ENCODE assay signal across 8 cellular contexts in the genomic region with DNA sequence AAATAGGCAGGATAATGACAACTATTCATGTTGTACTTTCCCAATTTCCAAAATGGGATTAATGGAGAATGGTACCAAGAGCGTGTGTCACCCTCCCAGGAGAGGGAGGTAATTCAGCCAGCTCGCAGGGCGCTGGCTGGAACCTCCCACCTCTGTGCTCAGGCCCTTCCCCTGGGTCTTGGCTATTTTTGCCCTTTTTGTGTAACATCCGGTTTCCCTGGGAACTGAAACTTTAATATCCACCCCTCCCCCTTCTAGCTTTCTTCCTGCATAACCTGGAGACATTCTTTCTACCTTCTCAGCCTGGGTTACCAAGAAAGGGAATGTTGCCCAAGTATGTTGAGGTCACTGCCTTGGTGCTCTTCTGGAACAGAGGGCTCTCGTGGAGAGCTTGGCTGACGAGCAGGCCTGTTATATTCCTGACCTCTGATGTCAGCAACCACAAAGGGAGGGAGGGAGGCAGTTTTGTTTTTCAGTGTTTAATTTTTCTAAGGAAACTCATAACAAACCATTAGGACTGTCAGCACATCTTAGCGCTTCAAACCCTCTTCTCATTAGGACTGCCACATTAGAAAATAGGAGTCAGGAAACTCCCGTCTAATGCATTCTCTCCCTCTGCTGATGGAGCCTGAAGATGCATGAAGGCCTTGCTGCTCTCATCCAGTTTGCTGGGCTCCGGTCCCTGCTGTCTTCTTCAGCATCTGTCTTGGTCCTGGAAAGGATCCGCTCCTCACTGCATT. TPM values are rescaled to one million over a fixed set of nuclear protein-coding genes. Genes with fewer than 3 reads are reported as not detected.
DNase-seq lines count a peak whose midpoint lies in the region; ATAC-seq and TF ChIP-seq lines count a peak whose summit lies in the region.

No MANE protein-coding gene starts in this region.

- peak; percentile 24 for TF ChIP-seq CTCF in retinal pigment epithelial cell (conservative IDR thresholded peaks at IDR 0.05; ENCODE audit: low read depth, low read length)

- no peak overlapping the region for H3K4me3 Mint-ChIP-seq in activated naive CD4-positive, alpha-beta T cell treated with anti-CD3 and anti-CD28 coated beads, Interleukin-2, amount 10 ng/mL, durations not matched to agents 7 days and 5 days

- peak; percentile 75 for ATAC-seq in HG03066 (IDR thresholded peaks at IDR 0.05; ENCODE audit: low read depth, unreplicated experiment)

- no peak overlapping the region for H3K27ac Mint-ChIP-seq in activated naive CD4-positive, alpha-beta T cell treated with anti-CD3 and anti-CD28 coated beads, Interleukin-2, amount 10 ng/mL, durations not matched to agents 7 days and 5 days

- no peaks in the 10 kb centered on the region for H3K9me3 Mint-ChIP-seq in activated naive CD4-positive, alpha-beta T cell treated with anti-CD3 and anti-CD28 coated beads, Interleukin-2, amount 10 ng/mL, durations not matched to agents 7 days and 5 days

- DNase-seq in SKM-1 (lab: John Stamatoyannopoulos, UW; ENCODE audit: unreplicated experiment) (peak; percentile 90), glomerular endothelial cell (ENCODE audit: extremely low read depth, low read depth, low spot score) (peak; percentile 90), retinal pigment epithelial cell (ENCODE audit: low read depth) (peak; percentile 99), occipital lobe (lab: John Stamatoyannopoulos, UW) (no peak)
- DNase-seq in activated naive CD4-positive, alpha-beta T cell treated with anti-CD3 and anti-CD28 coated beads, Interleukin-2, amount 10 ng/mL, durations not matched to agents 7 days and 5 days, result no peak
- no peak for DNase-seq in activated effector memory CD4-positive, alpha-beta T cell treated with anti-CD3 and anti-CD28 coated beads, Interleukin-2, amount 50 U/mL, for 16 hours

- TF ChIP-seq POLR2A in GM18951 (IDR thresholded peaks at IDR 0.05; ENCODE audit: extremely low read depth, insufficient read depth, insufficient read length), result peak; percentile 29

- H3K4me3 ChIP-seq in retinal pigment epithelial cell (ENCODE audit: low read length), result no peak overlapping the region

- in situ Hi-C loops in GM18951 (cut with MboI; ENCODE audit: low sequenced_read_pairs, unreplicated experiment), result no loop called here

- H3K36me3 Mint-ChIP-seq in activated naive CD4-positive, alpha-beta T cell treated with anti-CD3 and anti-CD28 coated beads, Interleukin-2, amount 10 ng/mL, durations not matched to agents 7 days and 5 days, result no peaks in the 10 kb centered on the region

- H3K4me1 Mint-ChIP-seq in activated naive CD4-positive, alpha-beta T cell treated with anti-CD3 and anti-CD28 coated beads, Interleukin-2, amount 10 ng/mL, durations not matched to agents 7 days and 5 days, result peaks cover 5% of the 10 kb centered on the region

- CTCF ChIA-PET in activated naive CD4-positive, alpha-beta T cell treated with anti-CD3 and anti-CD28 coated beads, Interleukin-2, amount 10 ng/mL, durations not matched to agents 7 days and 5 days (lab: Charles Lee), result no interaction called here

- H3K27me3 Mint-ChIP-seq in activated naive CD4-positive, alpha-beta T cell treated with anti-CD3 and anti-CD28 coated beads, Interleukin-2, amount 10 ng/mL, durations not matched to agents 7 days and 5 days, result peaks cover 45% of the 10 kb centered on the region

RNA-seq across cellular contexts. Expression of a gene that starts 25.6 kb away (rescaled TPM):
- total RNA-seq in glomerular endothelial cell, result 111 and 185 TPM in 2 replicates
- 2.2 TPM for total RNA-seq in occipital lobe

RNA-seq across cellular contexts. Expression of a gene that starts 44.5 kb away (rescaled TPM):
- total RNA-seq in glomerular endothelial cell, result 3.2 and 5.3 TPM in 2 replicates
- 16.8 TPM for total RNA-seq in occipital lobe

Comparison
In these comparisons a context has a peak if more than half of its experiments do, and no peak if none do; other contexts are left out.
1. DNase-seq: peak in SKM-1 (single experiment), glomerular endothelial cell (single experiment) and retinal pigment epithelial cell (single experiment); none in activated naive CD4-positive, alpha-beta T cell treated with anti-CD3 and anti-CD28 coated beads, Interleukin-2, amount 10 ng/mL, durations not matched to agents 7 days and 5 days (single experiment), occipital lobe (single experiment) and activated effector memory CD4-positive, alpha-beta T cell treated with anti-CD3 and anti-CD28 coated beads, Interleukin-2, amount 50 U/mL, for 16 hours (single experiment).
2. RNA of a gene that starts 25.6 kb away (total RNA-seq): 111 to 185 TPM in glomerular endothelial cell; 2.2 TPM in occipital lobe (single experiment); every median in the first group is over 10 times any median in the second.